In the genomic region with DNA sequence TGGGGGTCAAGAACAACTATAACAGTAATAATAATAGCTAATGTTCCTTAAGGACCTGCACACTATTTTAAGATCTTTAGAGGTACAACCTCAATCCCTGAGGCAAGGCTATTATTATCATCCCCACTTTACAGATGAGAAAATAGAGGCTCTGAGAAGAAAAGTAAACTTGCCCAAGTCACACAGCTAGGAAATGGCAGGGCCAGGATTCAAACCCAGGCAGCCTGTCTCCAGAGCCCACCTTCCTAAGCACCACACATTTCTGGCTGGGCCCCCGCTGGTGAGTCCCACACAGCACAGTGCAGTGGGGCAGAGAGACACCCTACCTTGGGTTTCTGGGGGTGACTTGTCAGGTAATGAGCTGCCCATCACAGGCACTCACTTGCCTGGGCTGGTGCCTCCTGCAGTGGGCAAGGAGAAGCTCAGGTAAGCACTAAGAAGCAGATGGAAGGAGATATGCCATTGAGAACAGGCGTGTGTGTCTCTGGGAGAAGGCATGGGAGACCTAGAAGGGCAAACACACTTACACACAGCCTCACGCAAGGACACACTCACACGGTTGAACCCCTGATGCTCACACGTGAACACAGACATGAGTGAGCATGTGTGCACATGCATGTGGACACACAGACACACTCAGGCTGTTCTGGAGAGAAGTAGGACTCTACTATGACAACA, we compare ENCODE assay signal across 15 cellular contexts.
A peak's percentile ranks its signal among the peaks of the same experiment; 100 is the strongest.
DNase-seq lines count a peak whose midpoint lies in the region; ATAC-seq and TF ChIP-seq lines count a peak whose summit lies in the region.
"Had no signal": no experiment of that assay in that cellular context is flagged by ENCODE, and none has a peak within 500 bp of the region (broad histone marks: within the 10 kb centered on the region; RNA-seq: fewer than 3 reads in every experiment).

No MANE protein-coding gene starts in this region.

- H3K9me3 Mint-ChIP-seq in Calu3 (ENCODE audit: low read depth, unreplicated experiment): no peaks in the 10 kb centered on the region
- H3K9me3 Mint-ChIP-seq in endodermal cell: no peaks in the 10 kb centered on the region
- no peaks in the 10 kb centered on the region for H3K9me3 Mint-ChIP-seq in osteocyte (ENCODE audit: unreplicated experiment)
- H3K9me3 Mint-ChIP-seq in CD8-positive, alpha-beta memory T cell: no peaks in the 10 kb centered on the region
- H3K9me3 Mint-ChIP-seq: central memory CD8-positive, alpha-beta T cell had no signal

- peak overlapping the region; percentile 50 for H3K4me2 ChIP-seq in PC-3 (ENCODE audit: low read length)

- H3K36me3 ChIP-seq in PC-3 (ENCODE audit: low read depth, low read length): no peaks in the 10 kb centered on the region
- H3K36me3 ChIP-seq in endodermal cell (ENCODE audit: control insufficient read depth, insufficient read depth, low read length): no peaks in the 10 kb centered on the region
- no peaks in the 10 kb centered on the region for H3K36me3 ChIP-seq in CD8-positive, alpha-beta memory T cell (ENCODE audit: insufficient read depth, low read length)
- H3K36me3 ChIP-seq: BE2C, ovary, uterus had no signal

- H3K27ac Mint-ChIP-seq in Calu3 (ENCODE audit: unreplicated experiment) (peak overlapping the region; percentile 91), endodermal cell (peak overlapping the region; percentile 96), osteocyte (ENCODE audit: unreplicated experiment) (peak overlapping the region; percentile 85)
- H3K27ac Mint-ChIP-seq in CD8-positive, alpha-beta memory T cell: no peak overlapping the region

- H3K9me2 ChIP-seq in PC-3 (replicated peaks; ENCODE audit: low read length): no peaks in the 10 kb centered on the region

- no peaks in the 10 kb centered on the region for H3K27me3 Mint-ChIP-seq in Calu3 (ENCODE audit: unreplicated experiment)
- H3K27me3 Mint-ChIP-seq in endodermal cell (ENCODE audit: insufficient read depth): no peaks in the 10 kb centered on the region
- no peaks in the 10 kb centered on the region for H3K27me3 Mint-ChIP-seq in osteocyte (ENCODE audit: unreplicated experiment)
- H3K27me3 Mint-ChIP-seq in CD8-positive, alpha-beta memory T cell: no peaks in the 10 kb centered on the region
- H3K27me3 Mint-ChIP-seq: central memory CD8-positive, alpha-beta T cell had no signal

- CTCF ChIA-PET in Calu3 (lab: Charles Lee) (interaction anchor here (0.5 to 1.6 kb wide), 4 partner anchors 10 to 51 kb away, joined by 3 to 24 read pairs (median 4); no protein-coding TSS in a partner anchor), PC-3 (lab: Charles Lee) (interaction anchor here (0.6 to 1.6 kb wide), 4 partner anchors 9 to 222 kb away, joined by 3 to 14 read pairs (median 5); no protein-coding TSS in a partner anchor)
- CTCF ChIA-PET in CD8-positive, alpha-beta memory T cell (lab: Charles Lee): no interaction called here

- no peak for TF ChIP-seq CTCF in Calu3 (IDR thresholded peaks at IDR 0.05; ENCODE audit: unreplicated experiment)
- peak; percentile 19; the same call in 1 of the 2 replicates for TF ChIP-seq CTCF in PC-3 (conservative IDR thresholded peaks at IDR 0.05; ENCODE audit: low read depth, low read length)
- peak; percentile 18 for TF ChIP-seq CTCF in endodermal cell (conservative IDR thresholded peaks at IDR 0.05)
- TF ChIP-seq CTCF in osteocyte (IDR thresholded peaks at IDR 0.05): no peak

- H3K27me3 ChIP-seq in PC-3 (ENCODE audit: low read length) (no peaks in the 10 kb centered on the region), endodermal cell (ENCODE audit: control insufficient read depth, insufficient read depth, low read length, poor library complexity, severe bottlenecking) (no peaks in the 10 kb centered on the region)
- H3K27me3 ChIP-seq in CD8-positive, alpha-beta memory T cell (ENCODE audit: insufficient read depth, low read length, poor library complexity, severe bottlenecking): no peaks in the 10 kb centered on the region
- H3K27me3 ChIP-seq: BE2C, ovary, uterus had no signal

- H3K4me1 Mint-ChIP-seq in Calu3 (ENCODE audit: low read depth, unreplicated experiment) (peaks cover 79% of the 10 kb centered on the region), endodermal cell (peaks cover 38% of the 10 kb centered on the region), osteocyte (ENCODE audit: unreplicated experiment) (peaks cover 76% of the 10 kb centered on the region)
- no peaks in the 10 kb centered on the region for H3K4me1 Mint-ChIP-seq in CD8-positive, alpha-beta memory T cell
- H3K4me1 Mint-ChIP-seq: central memory CD8-positive, alpha-beta T cell had no signal

- peaks cover 9% of the 10 kb centered on the region for H3K36me3 Mint-ChIP-seq in Calu3 (ENCODE audit: insufficient read depth, unreplicated experiment)
- no peaks in the 10 kb centered on the region for H3K36me3 Mint-ChIP-seq in endodermal cell (ENCODE audit: low read depth)
- no peaks in the 10 kb centered on the region for H3K36me3 Mint-ChIP-seq in osteocyte (ENCODE audit: unreplicated experiment)
- no peaks in the 10 kb centered on the region for H3K36me3 Mint-ChIP-seq in CD8-positive, alpha-beta memory T cell

- WGBS in endodermal cell (ENCODE audit: insufficient coverage in 1 of 2, insufficient read length in 1 of 2), 2 experiments: 82 to 85% methylated on average over 4 to 5 of the region's 5 CpGs

- H2AFZ ChIP-seq in PC-3 (ENCODE audit: low read length): peak overlapping the region; percentile 32

- peak overlapping the region; percentile 66 for H3K27ac ChIP-seq in PC-3 (ENCODE audit: low read length)
- H3K27ac ChIP-seq in endodermal cell (ENCODE audit: low read depth, low read length): peak overlapping the region; percentile 81
- no peak overlapping the region for H3K27ac ChIP-seq in CD8-positive, alpha-beta memory T cell (ENCODE audit: low read depth, low read length)
- H3K27ac ChIP-seq: ovary, uterus had no signal

- H3K9ac ChIP-seq in PC-3 (ENCODE audit: low read length): peak overlapping the region; percentile 44
- H3K9ac ChIP-seq in endodermal cell (ENCODE audit: extremely low read depth, low read length, poor library complexity, severe bottlenecking): no peak overlapping the region

- H3K4me3 ChIP-seq in PC-3 (ENCODE audit: low read length): no peak overlapping the region
- H3K4me3 ChIP-seq in endodermal cell (ENCODE audit: low read length): no peak overlapping the region
- H3K4me3 ChIP-seq in CD8-positive, alpha-beta memory T cell (ENCODE audit: low read length): no peak overlapping the region
- H3K4me3 ChIP-seq: ovary, uterus had no signal

- H3K79me2 ChIP-seq in PC-3 (ENCODE audit: low read length): no peaks in the 10 kb centered on the region

- H3K4me1 ChIP-seq in PC-3 (ENCODE audit: insufficient read depth, low read length): peaks cover 39% of the 10 kb centered on the region
- H3K4me1 ChIP-seq in endodermal cell (ENCODE audit: control insufficient read depth, insufficient read depth, low read length): peaks cover 14% of the 10 kb centered on the region
- H3K4me1 ChIP-seq in CD8-positive, alpha-beta memory T cell (ENCODE audit: insufficient read depth, low read length): no peaks in the 10 kb centered on the region

- DNase-seq in Calu3 (no peak), PC-3 (no peak), endodermal cell (no peak), osteocyte (ENCODE audit: extremely low spot score, unreplicated experiment) (no peak), AML-193 (lab: John Stamatoyannopoulos, UW) (no peak), AG08395 (ENCODE audit: low spot score) (no peak)
- no peak for DNase-seq in stimulated activated CD4-positive, alpha-beta T cell treated with anti-CD3 and anti-CD28 coated beads, Interleukin-1b, Interleukin-23, amount 100 ng/mL, for 48 hours
- DNase-seq in CD8-positive, alpha-beta memory T cell: no peak
- DNase-seq: activated naive CD4-positive, alpha-beta T cell treated with anti-CD3 and anti-CD28 coated beads, Interleukin-2, amount 50 U/mL, for 16 hours; NK-92 treated with Interleukin-12 subunit alpha and Interleukin-12 subunit beta, amount 100 ng/mL, for 24 hours; ovary; stimulated activated CD8-positive, alpha-beta memory T cell treated with anti-CD3 and anti-CD28 coated beads, Interleukin-4, amount 100 ng/mL, for 48 hours; uterus had no signal

- H3K9me3 ChIP-seq in PC-3 (ENCODE audit: low read length): no peaks in the 10 kb centered on the region
- H3K9me3 ChIP-seq in endodermal cell (ENCODE audit: control insufficient read depth, low read length): no peaks in the 10 kb centered on the region
- H3K9me3 ChIP-seq in CD8-positive, alpha-beta memory T cell (ENCODE audit: low read length): no peaks in the 10 kb centered on the region
- H3K9me3 ChIP-seq: BE2C, ovary, uterus had no signal

- no peaks in the 10 kb centered on the region for H4K20me1 ChIP-seq in PC-3 (ENCODE audit: low read length)

- POLR2A ChIA-PET in PC-3 (lab: Charles Lee; ENCODE audit: unreplicated experiment): interaction anchor here (0.6 to 2.4 kb wide), 4 partner anchors 10 to 374 kb away, joined by 3 to 18 read pairs (median 8); no protein-coding TSS in a partner anchor
- POLR2A ChIA-PET in CD8-positive, alpha-beta memory T cell (lab: Charles Lee): no interaction called here

- H3K4me3 Mint-ChIP-seq in Calu3 (ENCODE audit: low read depth, unreplicated experiment) (peak overlapping the region; percentile 35), endodermal cell (no peak overlapping the region), osteocyte (ENCODE audit: unreplicated experiment) (no peak overlapping the region)
- no peak overlapping the region for H3K4me3 Mint-ChIP-seq in CD8-positive, alpha-beta memory T cell
- H3K4me3 Mint-ChIP-seq: central memory CD8-positive, alpha-beta T cell had no signal

- no peaks in the 10 kb centered on the region for H3F3A ChIP-seq in PC-3 (ENCODE audit: low read length, unreplicated experiment)

- no TSS peak for BruUV-seq in Calu3 (replicated peaks; lab: Mats Ljungman, UMichigan)
- no TSS peak for BruUV-seq in PC-3 (replicated peaks; lab: Mats Ljungman, UMichigan)

- peak; percentile 24 for ATAC-seq in PC-3

- intact Hi-C loops in Calu3 (cut with micrococcal nuclease; ENCODE audit: unreplicated experiment) (no loop called here), PC-3 (cut with micrococcal nuclease) (loop anchor here (2.0 kb wide), 6 partner anchors 38 to 230 kb away; no protein-coding TSS in a partner anchor)

Comparison
In these comparisons a context has a peak if more than half of its experiments do, and no peak if none do; other contexts are left out.
1. H3K27ac Mint-ChIP-seq: peak in Calu3 (single experiment), endodermal cell (single experiment) and osteocyte (single experiment); none in CD8-positive, alpha-beta memory T cell (0 of 8).
2. CTCF ChIP-seq: peak in PC-3 (single experiment) and endodermal cell (single experiment); none in Calu3 (single experiment) and osteocyte (single experiment).